ENCODE assay signal across 8 cellular contexts in the genomic region with DNA sequence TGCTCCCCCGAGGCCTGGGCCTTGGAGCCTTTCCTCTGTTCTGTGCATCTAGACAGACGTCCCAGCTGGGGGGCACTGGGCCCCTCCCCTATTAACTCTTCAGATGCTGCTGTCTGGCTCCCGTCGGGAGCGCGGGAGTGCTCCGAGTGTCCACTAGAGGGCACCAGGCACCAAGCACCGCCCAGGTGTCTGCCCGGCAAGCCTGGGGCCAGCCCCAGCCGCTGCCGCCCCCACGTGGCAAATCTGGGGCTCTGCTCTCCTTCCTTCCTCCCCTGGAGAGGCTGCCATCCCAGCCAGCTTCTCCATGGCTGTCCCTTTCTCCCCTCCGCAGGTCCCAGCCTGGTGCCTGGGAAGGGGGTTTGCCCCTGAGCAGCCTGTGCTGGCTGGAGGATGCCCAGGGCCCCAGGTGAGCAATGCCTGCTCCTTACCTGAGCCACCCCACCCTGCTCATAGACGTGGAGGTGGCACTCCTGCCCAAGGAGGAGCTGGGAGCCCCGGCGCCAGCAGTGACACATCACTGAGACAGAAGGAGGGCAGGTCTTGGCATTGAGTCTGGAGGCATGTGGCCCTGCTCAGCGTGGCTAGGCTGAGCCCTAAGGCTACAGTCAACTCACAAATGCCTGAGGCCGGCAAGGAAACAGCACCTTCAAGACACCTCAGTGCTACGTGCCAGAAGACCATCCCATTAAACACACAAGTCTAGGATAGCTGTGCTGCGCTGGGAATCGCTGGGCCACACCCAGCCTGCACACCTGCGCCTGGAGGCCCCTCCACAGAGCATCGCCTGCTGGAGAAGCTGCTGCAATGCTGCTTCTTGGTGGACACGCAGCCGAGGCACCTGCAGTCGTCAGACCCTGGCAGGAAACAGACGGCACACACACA. TPM values are rescaled to one million over a fixed set of nuclear protein-coding genes. Genes with fewer than 3 reads are reported as not detected.
DNase-seq lines count a peak whose midpoint lies in the region; ATAC-seq, FAIRE-seq and TF ChIP-seq lines count a peak whose summit lies in the region.

No MANE protein-coding gene starts in this region.

- in situ Hi-C loops in Caki2 (cut with HindIII; ENCODE audit: low pct_unique_long_range_greater_than_20kb, low sequenced_read_pairs): no loop called here

- H3K27ac ChIP-seq in SJCRH30 (no peak overlapping the region), testis (no peak overlapping the region)

- H3K9me3 ChIP-seq in SJCRH30 (replicated peaks) (no peaks in the 10 kb centered on the region), testis (no peaks in the 10 kb centered on the region)

- H3K4me3 ChIP-seq in NB4 (ENCODE audit: low read depth, low read length) (no peak overlapping the region), SJCRH30 (no peak overlapping the region), testis (no peak overlapping the region)

- 0 out of 2 replicates have a peak, but pooled peaks cover 5% of the 10 kb centered on the region for H3K4me1 ChIP-seq in SJCRH30
- H3K4me1 ChIP-seq in testis: peaks cover 6% of the 10 kb centered on the region

- no peaks in the 10 kb centered on the region for H3K27me3 ChIP-seq in SJCRH30
- H3K27me3 ChIP-seq in testis: no peaks in the 10 kb centered on the region

- ATAC-seq in GM21723 (IDR thresholded peaks at IDR 0.05; ENCODE audit: unreplicated experiment): peak; percentile 40
- ATAC-seq in omental fat pad (ENCODE audit: low FRiP score): peak; percentile 67

- no peaks in the 10 kb centered on the region for H3K36me3 ChIP-seq in SJCRH30
- no peaks in the 10 kb centered on the region for H3K36me3 ChIP-seq in testis (ENCODE audit: low read depth, missing control alignments)

- DNase-seq in Caki2 (ENCODE audit: low read depth): peak; percentile 81
- DNase-seq in NB4 (ENCODE audit: low read depth): peak; percentile 85
- DNase-seq in SJCRH30: peak; percentile 93 to 96
- DNase-seq in activated gamma-delta T cell treated with anti-CD3 and anti-CD28 coated beads, Interleukin-2, amount 50 U/mL, for 16 hours (ENCODE audit: low read depth): peak; percentile 71
- DNase-seq in frontal cortex (ENCODE audit: low spot score in 2 of 2): peak; percentile 85 to 95
- peak; percentile 50 for DNase-seq in omental fat pad (ENCODE audit: low spot score)
- DNase-seq in testis: peak; percentile 85

- TF ChIP-seq CTCF in NB4 (IDR thresholded peaks at IDR 0.05; ENCODE audit: low read depth, low read length): peak; percentile 99
- TF ChIP-seq CTCF in omental fat pad (IDR thresholded peaks at IDR 0.05): peak in 1 of 3 donors; percentile 98
- TF ChIP-seq CTCF in testis (IDR thresholded peaks at IDR 0.05): peak; percentile 95 to 98 (median 95)

- intact Hi-C loops in testis (cut with DNase I; ENCODE audit: low total_unique reads): loop anchor here (10.0 kb wide), 1 partner anchor 136 kb away; no protein-coding TSS in a partner anchor

- FAIRE-seq in frontal cortex (lab: Jason Lieb, UNC): no peak

- WGBS in testis, 2 donors: 45 to 60% methylated on average over 1 to 27 of the region's 27 CpGs

- no peak for TF ChIP-seq POLR2A in NB4 (IDR thresholded peaks at IDR 0.05; ENCODE audit: extremely low read depth, insufficient read length)
- no peak for TF ChIP-seq POLR2A in testis (IDR thresholded peaks at IDR 0.05)

RNA-seq across cellular contexts. Expression of gene TMEM235, which starts 19.7 kb away (rescaled TPM):
- total RNA-seq in Caki2 (2014; rRNA removed; shearing (Covaris generic); ENCODE audit: low replicate concordance): not detected in 2 replicates
- 0.10 TPM in 1 of 2 replicates, not detected in the other for total RNA-seq in SJCRH30 (2014; rRNA removed; shearing (Covaris generic))
- total RNA-seq in frontal cortex: not detected
- total RNA-seq in omental fat pad: not detected
- not detected for total RNA-seq in testis
- not detected for polyA plus RNA-seq in testis (ENCODE audit: insufficient read depth, low read depth, low replicate concordance)

RNA-seq across cellular contexts. Expression of gene BIRC5, which starts 37.1 kb away (rescaled TPM):
- 192 and 210 TPM in 2 replicates for total RNA-seq in Caki2 (2014; rRNA removed; shearing (Covaris generic); ENCODE audit: low replicate concordance)
- total RNA-seq in SJCRH30 (2014; rRNA removed; shearing (Covaris generic)): 248 and 255 TPM in 2 replicates
- total RNA-seq in frontal cortex (6.9 TPM), omental fat pad (1 to 10 TPM in 2 of 4 donors, under 1 TPM in 1, not detected in 1; 0.84 to 2.6 (median 1.3) TPM), testis (10 to 100 TPM; 12.4 to 28.1 TPM)
- 58.5 TPM for polyA plus RNA-seq in testis (ENCODE audit: insufficient read depth, low read depth, low replicate concordance)
